13 cellular contexts compared by ENCODE assay signal in genomic region chr4:88793473-88793872, GRCh38.
DNase-seq lines count a peak whose midpoint lies in the region; ATAC-seq, FAIRE-seq and TF ChIP-seq lines count a peak whose summit lies in the region.
"Had no signal": no experiment of that assay in that cellular context is flagged by ENCODE, and none has a peak within 500 bp of the region (broad histone marks: within the 10 kb centered on the region; RNA-seq: fewer than 3 reads in every experiment).

No MANE protein-coding gene starts in this region.

- H3K56ac ChIP-seq in IMR-90 (ENCODE audit: extremely low read depth, insufficient read depth, low read length) = no peak overlapping the region

- peaks cover 27% of the 10 kb centered on the region for H3K27me3 Mint-ChIP-seq in activated CD4-positive, alpha-beta T cell treated with anti-CD3 and anti-CD28 coated beads, Interleukin-2, amount 10 ng/mL, durations not matched to agents 24 days and 14 days

- no peak overlapping the region for H2AK5ac ChIP-seq in IMR-90 (ENCODE audit: low read depth, low read length)

- H3K4me1 ChIP-seq in IMR-90 (ENCODE audit: control insufficient read depth, insufficient read depth, low read length) (peaks cover 6% of the 10 kb centered on the region; the same call in 1 of the 2 replicates), colonic mucosa (no peaks in the 10 kb centered on the region)

- H3K27ac Mint-ChIP-seq in activated CD4-positive, alpha-beta T cell treated with anti-CD3 and anti-CD28 coated beads, Interleukin-2, amount 10 ng/mL, durations not matched to agents 24 days and 14 days = no peak overlapping the region
- H3K27ac Mint-ChIP-seq: memory B cell had no signal

- peaks cover 37% of the 10 kb centered on the region for H3K36me3 Mint-ChIP-seq in activated CD4-positive, alpha-beta T cell treated with anti-CD3 and anti-CD28 coated beads, Interleukin-2, amount 10 ng/mL, durations not matched to agents 24 days and 14 days (ENCODE audit: low read depth)

- H2AK9ac ChIP-seq in IMR-90 (replicated peaks; ENCODE audit: low read depth, low read length, poor library complexity) = no peak overlapping the region

- H3K36me3 ChIP-seq in IMR-90 (ENCODE audit: control insufficient read depth, insufficient read depth, low read length) (peaks cover 5% of the 10 kb centered on the region), colonic mucosa (no peaks in the 10 kb centered on the region)

- H3K4me3 ChIP-seq in IMR-90 (ENCODE audit: insufficient read depth, low read depth, low read length) (no peak overlapping the region), colonic mucosa (no peak overlapping the region)
- H3K4me3 ChIP-seq: tibial artery had no signal

- no peaks in the 10 kb centered on the region for H3K9me3 Mint-ChIP-seq in activated CD4-positive, alpha-beta T cell treated with anti-CD3 and anti-CD28 coated beads, Interleukin-2, amount 10 ng/mL, durations not matched to agents 24 days and 14 days

- ATAC-seq in HG02938 (IDR thresholded peaks at IDR 0.05; ENCODE audit: unreplicated experiment) = peak; percentile 72
- ATAC-seq in IMR-90 (ENCODE audit: low read depth) = no peak

- POLR2A ChIA-PET in IMR-90 (lab: Charles Lee; ENCODE audit: unreplicated experiment) = no interaction called here

- H3K18ac ChIP-seq in IMR-90 (ENCODE audit: low read depth, low read length) = peak overlapping the region; percentile 44; the same call in 1 of the 2 replicates

- peaks cover 15% of the 10 kb centered on the region for H3K4me1 Mint-ChIP-seq in activated CD4-positive, alpha-beta T cell treated with anti-CD3 and anti-CD28 coated beads, Interleukin-2, amount 10 ng/mL, durations not matched to agents 24 days and 14 days
- H3K4me1 Mint-ChIP-seq: memory B cell had no signal

- H4K8ac ChIP-seq in IMR-90 (ENCODE audit: low read depth in 2 of 2, low read length in 2 of 2) = no peak overlapping the region

- H3K27ac ChIP-seq in IMR-90 (ENCODE audit: insufficient read depth, low read length) (no peak overlapping the region), colonic mucosa (no peak overlapping the region)

- H2AFZ ChIP-seq in IMR-90 (replicated peaks; ENCODE audit: low read length, poor library complexity) = no peak overlapping the region

- no peak overlapping the region for H2BK15ac ChIP-seq in IMR-90 (ENCODE audit: low read depth, low read length)

- intact Hi-C loops in IMR-90 (cut with micrococcal nuclease) = loop anchor here (5.0 kb wide), 1 partner anchor 86 kb away; no protein-coding TSS in a partner anchor
- intact Hi-C loops in activated CD4-positive, alpha-beta T cell treated with anti-CD3 and anti-CD28 coated beads, Interleukin-2, amount 10 ng/mL, durations not matched to agents 24 days and 14 days (cut with micrococcal nuclease) = loop anchor here (5.0 kb wide), 2 partner anchors 196 to 271 kb away; partner anchors contain the start of gene PYURF
- intact Hi-C loops in colonic mucosa (cut with DNase I) = no loop called here

- no peak overlapping the region for H3K23ac ChIP-seq in IMR-90 (ENCODE audit: low read depth, low read length)

- H3K9ac ChIP-seq in IMR-90 (ENCODE audit: low read depth, low read length) = no peak overlapping the region
- no peak overlapping the region for H3K9ac ChIP-seq in colonic mucosa (ENCODE audit: low read depth in 2 of 2, low read length in 2 of 2)

- H3K14ac ChIP-seq in IMR-90 (replicated peaks; ENCODE audit: low read depth, low read length) = no peak overlapping the region

- in situ Hi-C loops in IMR-90 (cut with MboI; ENCODE audit: low sequenced_read_pairs) = no loop called here

- H3K9me3 ChIP-seq in IMR-90 (ENCODE audit: control insufficient read depth, insufficient read depth, low read length) (no peaks in the 10 kb centered on the region), colonic mucosa (no peaks in the 10 kb centered on the region)
- H3K9me3 ChIP-seq: tibial artery had no signal

- no peak overlapping the region for H3K4me3 Mint-ChIP-seq in activated CD4-positive, alpha-beta T cell treated with anti-CD3 and anti-CD28 coated beads, Interleukin-2, amount 10 ng/mL, durations not matched to agents 24 days and 14 days
- H3K4me3 Mint-ChIP-seq: memory B cell had no signal

- no peak overlapping the region for H3K4me2 ChIP-seq in IMR-90 (ENCODE audit: low read depth, low read length)

- H3K9me1 ChIP-seq in IMR-90 (ENCODE audit: insufficient read depth, low read length) = peaks cover 4% of the 10 kb centered on the region; the same call in 1 of the 2 replicates

- H2BK20ac ChIP-seq in IMR-90 (ENCODE audit: low read depth, low read length) = no peak overlapping the region

- peak overlapping the region; percentile 12 for H2BK5ac ChIP-seq in IMR-90 (ENCODE audit: low read depth, low read length, poor library complexity, severe bottlenecking)

- TF ChIP-seq POLR2A in GM12892 (IDR thresholded peaks at IDR 0.05; ENCODE audit: low read depth, low read length) (no peak), IMR-90 (IDR thresholded peaks at IDR 0.05; ENCODE audit: low read depth, low read length) (no peak)

- peak; percentile 33 for FAIRE-seq in GM12892 (lab: Jason Lieb, UNC)
- FAIRE-seq in GM19239 (lab: Jason Lieb, UNC) = peak; percentile 81

- H4K91ac ChIP-seq in IMR-90 (ENCODE audit: insufficient read depth, low read depth, low read length) = no peak overlapping the region

- H3K27me3 ChIP-seq in IMR-90 (ENCODE audit: control insufficient read depth, insufficient read depth, low read length) (no peaks in the 10 kb centered on the region), colonic mucosa (no peaks in the 10 kb centered on the region)
- H3K27me3 ChIP-seq: tibial artery had no signal

- CTCF ChIA-PET in IMR-90 (lab: Yijun Ruan, JAX) = no interaction called here

- no peaks in the 10 kb centered on the region for H4K20me1 ChIP-seq in IMR-90 (ENCODE audit: insufficient read depth, low read length)

- H2BK120ac ChIP-seq in IMR-90 (ENCODE audit: low read depth, low read length) = no peak overlapping the region

- H4K5ac ChIP-seq in IMR-90 (ENCODE audit: low read depth, low read length) = no peak overlapping the region

- TF ChIP-seq RAD21 in IMR-90 (IDR thresholded peaks at IDR 0.05; ENCODE audit: low read length) = no peak

- DNase-seq in GM12892 (ENCODE audit: insufficient read length) (no peak), GM19239 (ENCODE audit: insufficient read length, low spot score) (no peak), IMR-90 (no peak), NOMO-1 treated with DMSO at 0.1 percent for 48 hours (lab: John Stamatoyannopoulos, UW; ENCODE audit: unreplicated experiment) (no peak), colonic mucosa (no peak), foreskin melanocyte (no peak)
- no peak for DNase-seq in activated CD4-positive, alpha-beta T cell treated with anti-CD3 and anti-CD28 coated beads, Interleukin-2, amount 10 ng/mL, durations not matched to agents 24 days and 14 days
- DNase-seq: DND-41, Kasumi-1, NCI-H2081, tibial artery had no signal

- no CpG with 5 or more reads among the region's 1 CpG for WGBS in IMR-90 (ENCODE audit: extremely low coverage in 2 of 2, insufficient read length in 1 of 2), 2 experiments

- no TSS peak for BruUV-seq in IMR-90 (replicated peaks; lab: Mats Ljungman, UMichigan)

- TF ChIP-seq CTCF in IMR-90 (conservative IDR thresholded peaks at IDR 0.05; ENCODE audit: low read depth, low read length) = no peak
- TF ChIP-seq CTCF in colonic mucosa (IDR thresholded peaks at IDR 0.05) = no peak

- dilution Hi-C loops in IMR-90 (cut with HindIII; ENCODE audit: low sequenced_read_pairs, unreplicated experiment) = no loop called here

- H3K4ac ChIP-seq in IMR-90 (ENCODE audit: low read depth, low read length) = no peak overlapping the region

- peaks cover 10 to 13% of the 10 kb centered on the region in 2 experiments; a peak in 3 of 4 replicates for H3K79me1 ChIP-seq in IMR-90 (ENCODE audit: low read depth in 1 of 2, low read length in 2 of 2)

TF ChIP-seq in IMR-90, 13 proteins besides CTCF, POLR2A, EP300 and RAD21:
- TF ChIP-seq USF2 (IDR thresholded peaks at IDR 0.05; ENCODE audit: low read depth, low read length) (no peak), RCOR1 (IDR thresholded peaks at IDR 0.05; ENCODE audit: insufficient replicate concordance, low read length) (no peak), MAZ (IDR thresholded peaks at IDR 0.05; ENCODE audit: borderline replicate concordance, low read depth, low read length) (no peak), RFX5 (IDR thresholded peaks at IDR 0.05; ENCODE audit: low read depth, low read length) (no peak), MAFK (IDR thresholded peaks at IDR 0.05; ENCODE audit: low read depth, low read length) (no peak), CHD1 (IDR thresholded peaks at IDR 0.05; ENCODE audit: low read depth, low read length) (no peak), FOS (IDR thresholded peaks at IDR 0.05; ENCODE audit: low read depth, low read length) (no peak)
